14 cellular contexts compared by ENCODE assay signal in the genomic region with DNA sequence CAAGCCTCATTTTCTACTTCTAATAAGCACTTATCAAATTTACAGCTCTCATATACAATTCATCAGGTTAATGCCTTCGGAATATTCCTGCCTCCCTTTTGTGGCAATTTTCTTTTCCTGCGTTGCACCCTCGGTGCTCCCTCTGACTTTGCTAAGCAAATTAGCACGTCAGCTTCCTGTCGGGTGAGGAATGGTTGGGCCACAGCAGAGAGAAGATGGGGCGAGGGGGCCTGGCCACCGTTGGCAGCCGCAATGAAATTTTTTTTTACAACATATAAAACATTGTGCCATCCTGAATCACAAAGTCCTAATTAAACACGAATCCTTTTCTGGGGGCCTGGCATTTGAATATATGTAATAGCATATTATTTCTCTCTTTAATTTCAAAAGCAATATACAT. TPM values are rescaled to one million over a fixed set of nuclear protein-coding genes. Genes with fewer than 3 reads are reported as not detected.
"Had no signal": no experiment of that assay in that cellular context is flagged by ENCODE, and none has a peak within 500 bp of the region (broad histone marks: within the 10 kb centered on the region; RNA-seq: fewer than 3 reads in every experiment).

No MANE protein-coding gene starts in this region.

- H3K27ac ChIP-seq: cardiac muscle cell, colonic mucosa, gastrocnemius medialis, lower lobe of right lung, right lobe of liver, suprapubic skin, upper lobe of left lung had no signal

- H3K4me1 ChIP-seq: colonic mucosa, gastrocnemius medialis, lower lobe of right lung, right lobe of liver, suprapubic skin, upper lobe of left lung had no signal

- H3K9me3 ChIP-seq: colonic mucosa, suprapubic skin had no signal

- H3K36me3 ChIP-seq: cardiac muscle cell, colonic mucosa, gastrocnemius medialis, lower lobe of right lung, right lobe of liver, suprapubic skin, upper lobe of left lung had no signal

- H3K4me3 ChIP-seq: cardiac muscle cell, colonic mucosa, gastrocnemius medialis, lower lobe of right lung, right lobe of liver, suprapubic skin, upper lobe of left lung had no signal

- DNase-seq: activated CD8-positive, alpha-beta T cell treated with anti-CD3 and anti-CD28 coated beads for 36 hours; colonic mucosa; effector CD8-positive, alpha-beta T cell; lower lobe of right lung; midbrain; stimulated activated CD4-positive, alpha-beta T cell treated with anti-CD3 and anti-CD28 coated beads, Interleukin-2, amount 100 ng/mL, for 48 hours; stimulated activated naive CD4-positive, alpha-beta T cell treated with Interleukin-2 at 50 U/mL for 16 hours; SW 1271 had no signal

- H3K27me3 ChIP-seq: cardiac muscle cell, colonic mucosa, right lobe of liver, upper lobe of left lung had no signal

RNA-seq across cellular contexts. Expression of gene ELFN1, which starts 28.1 kb away (rescaled TPM):
- total RNA-seq: activated naive CD4-positive, alpha-beta T cell treated with anti-CD3 and anti-CD28 coated beads for 36 hours had no signal
